ENCODE assay signal across 8 cellular contexts in the genomic region with DNA sequence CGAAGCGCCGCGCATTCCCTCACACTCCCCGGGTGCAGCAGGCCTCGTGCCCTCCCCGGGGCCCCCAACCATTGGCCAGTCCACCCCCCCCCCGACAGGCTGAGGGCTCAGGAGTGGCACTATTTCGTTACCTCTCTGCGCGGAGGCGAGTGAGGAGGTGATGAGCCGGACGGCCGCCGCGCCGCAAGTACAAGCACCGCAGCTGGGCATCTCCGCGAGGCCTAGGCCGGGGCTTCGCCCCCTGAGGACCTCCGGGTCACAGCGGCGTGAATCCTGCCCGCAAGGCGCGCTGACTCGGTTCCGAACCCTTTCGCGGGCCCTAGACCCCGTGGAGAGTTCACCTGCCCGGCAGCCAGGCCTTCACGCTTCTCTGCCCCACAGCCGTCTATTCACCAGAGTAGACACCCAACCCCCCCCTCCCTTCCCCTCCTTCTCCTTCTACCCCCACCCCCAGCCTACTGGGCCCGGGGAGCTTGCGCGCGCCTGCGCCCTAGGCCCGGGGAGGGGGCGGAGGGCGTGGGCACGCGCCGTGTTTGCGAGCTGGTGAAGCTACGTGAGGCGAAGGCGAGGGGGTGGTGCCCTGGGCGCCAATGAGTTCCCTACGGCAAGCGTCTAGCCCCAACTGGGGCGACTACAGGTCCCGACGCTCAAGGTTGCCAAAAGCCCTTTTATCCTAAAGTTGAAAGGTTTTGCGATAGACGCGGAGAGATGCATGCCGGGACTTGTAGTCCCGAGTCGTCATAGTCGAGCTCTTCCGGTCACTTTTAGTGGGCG. TPM values are rescaled to one million over a fixed set of nuclear protein-coding genes. Genes with fewer than 3 reads are reported as not detected.
DNase-seq lines count a peak whose midpoint lies in the region; ATAC-seq and TF ChIP-seq lines count a peak whose summit lies in the region.

A gene (minus strand): TSS at position 399 of the 774 bp plus-strand sequence. CDS start 189 bp downstream, at position 210.

- H3K9me3 ChIP-seq in KOPT-K1 (ENCODE audit: insufficient read depth, low read length, poor library complexity, severe bottlenecking) (no peaks in the 10 kb centered on the region), Peyer's patch (no peaks in the 10 kb centered on the region), esophagus muscularis mucosa (no peaks in the 10 kb centered on the region), muscle layer of colon (ENCODE audit: low read length) (no peaks in the 10 kb centered on the region)

- TF ChIP-seq CTCF in Peyer's patch (IDR thresholded peaks at IDR 0.05) (no peak), esophagus muscularis mucosa (IDR thresholded peaks at IDR 0.05) (no peak)

- H3K27me3 ChIP-seq in Peyer's patch (no peaks in the 10 kb centered on the region), esophagus muscularis mucosa (no peaks in the 10 kb centered on the region), muscle layer of colon (ENCODE audit: control insufficient read depth in 1 of 2, insufficient read depth in 2 of 2, low read length in 2 of 2) (no peaks in the 10 kb centered on the region)

- intact Hi-C loops in esophagus muscularis mucosa (cut with DNase I): loop anchor here (5.0 kb wide), 1 partner anchor 112 kb away; a partner anchor contains a TSS

- H3K36me3 ChIP-seq in KOPT-K1 (ENCODE audit: insufficient read depth, low read length): peaks cover 9% of the 10 kb centered on the region
- H3K36me3 ChIP-seq in Peyer's patch: no peaks in the 10 kb centered on the region
- no peaks in the 10 kb centered on the region for H3K36me3 ChIP-seq in esophagus muscularis mucosa
- H3K36me3 ChIP-seq in muscle layer of colon (ENCODE audit: insufficient read depth, low read length): no peaks in the 10 kb centered on the region

- WGBS in esophagus muscularis mucosa: 0% methylated on average over 22 of the region's 67 CpGs

- H3K27ac ChIP-seq in KOPT-K1 (ENCODE audit: low read depth, low read length, poor library complexity, severe bottlenecking) (peak within 1 kb of the TSS; percentile 85), Peyer's patch (peak within 1 kb of the TSS; percentile 88 to 94 (median 90)), esophagus muscularis mucosa (replicated peaks in 1 of 4) (peak within 1 kb of the TSS; percentile 96 to 98 (median 98)), muscle layer of colon (ENCODE audit: low read depth, low read length) (peak within 1 kb of the TSS; percentile 98)

- DNase-seq in DMS79 (lab: John Stamatoyannopoulos, UW) (peak; percentile 65), Peyer's patch (peak; percentile 85 to 96 (median 92)), esophagus muscularis mucosa (ENCODE audit: extremely low spot score) (peak; percentile 96)
- peak; percentile 88 to 91 for DNase-seq in activated T-cell treated with anti-CD3 and anti-CD28 coated beads, Interleukin-2, amount 50 U/mL, for 48 hours
- DNase-seq in stimulated activated CD8-positive, alpha-beta memory T cell treated with anti-CD3 and anti-CD28 coated beads, Interleukin-7, amount 100 ng/mL, for 1 hour (ENCODE audit: low read depth in 2 of 2): peak; percentile 73

- TF ChIP-seq POLR2A in Peyer's patch (IDR thresholded peaks at IDR 0.05) (peak; percentile 38 to 58), esophagus muscularis mucosa (IDR thresholded peaks at IDR 0.05; ENCODE audit: low read depth) (peak; percentile 55)

- no peak for TF ChIP-seq EP300 in esophagus muscularis mucosa (IDR thresholded peaks at IDR 0.05)

- ATAC-seq in GM21786 (IDR thresholded peaks at IDR 0.05; ENCODE audit: unreplicated experiment): peak; percentile 74

- peak within 1 kb of the TSS; percentile 68 to 97 (median 86) for H3K4me3 ChIP-seq in Peyer's patch
- H3K4me3 ChIP-seq in esophagus muscularis mucosa: peak within 1 kb of the TSS; percentile 73 to 94 (median 86)
- H3K4me3 ChIP-seq in muscle layer of colon (ENCODE audit: low read depth in 1 of 2, low read length in 2 of 2): peak within 1 kb of the TSS; percentile 97 to 98

- H3K4me1 ChIP-seq in Peyer's patch: peaks cover 0 to 15% (median 0%) of the 10 kb centered on the region in 4 donors
- H3K4me1 ChIP-seq in esophagus muscularis mucosa: peaks cover 29 to 43% (median 41%) of the 10 kb centered on the region in 4 donors
- peaks cover 14% of the 10 kb centered on the region for H3K4me1 ChIP-seq in muscle layer of colon (ENCODE audit: insufficient read depth, low read length)

- peak within 1 kb of the TSS; percentile 69 for H3K9ac ChIP-seq in muscle layer of colon (ENCODE audit: low read length)

RNA-seq across cellular contexts. Expression of the gene that starts here (rescaled TPM):
- 10 to 100 TPM; 42.2 to 61.9 (median 53.5) TPM for total RNA-seq in Peyer's patch
- total RNA-seq in esophagus muscularis mucosa: 10 to 100 TPM; 37.4 to 53.2 (median 39.8) TPM

Comparison
In these comparisons a context has a peak if more than half of its experiments do, and no peak if none do; other contexts are left out.
1. Peak in every context shown above with its lines: DNase-seq, ATAC-seq, H3K4me3 ChIP-seq and H3K27ac ChIP-seq.